Comparison of ENCODE assay signal across 1 cellular context in genomic region chr7:43314379-43315158, GRCh38.
TF ChIP-seq lines count a peak whose summit lies in the region.

No MANE protein-coding gene starts in this region.

TF ChIP-seq in SK-N-SH, 30 proteins besides CTCF, POLR2A, EP300 and RAD21 (continued from another document):
- no peak for TF ChIP-seq JUND (IDR thresholded peaks at IDR 0.05)
